ENCODE assay signal across 9 cellular contexts in genomic region chr6:109237082-109237985, GRCh38.
DNase-seq lines count a peak whose midpoint lies in the region; ATAC-seq, FAIRE-seq and TF ChIP-seq lines count a peak whose summit lies in the region.
"Had no signal": no experiment of that assay in that cellular context is flagged by ENCODE, and none has a peak within 500 bp of the region (broad histone marks: within the 10 kb centered on the region; RNA-seq: fewer than 3 reads in every experiment).

No MANE protein-coding gene starts in this region.

- FAIRE-seq in GM12891 (lab: Jason Lieb, UNC), result peak; percentile 54
- FAIRE-seq: GM18507 had no signal

- peaks cover 4% of the 10 kb centered on the region for H3K9me3 Mint-ChIP-seq in activated naive CD8-positive, alpha-beta T cell treated with anti-CD3 and anti-CD28 coated beads, Interleukin-2, amount 10 ng/mL, durations not matched to agents 7 days and 5 days
- no peaks in the 10 kb centered on the region for H3K9me3 Mint-ChIP-seq in neural progenitor cell

- H3K79me2 ChIP-seq in Loucy (ENCODE audit: insufficient read depth, low read length) (no peaks in the 10 kb centered on the region), neural progenitor cell (ENCODE audit: low read depth) (no peaks in the 10 kb centered on the region)

- no peak overlapping the region for H3K27ac ChIP-seq in neural progenitor cell

- H3K4me3 ChIP-seq in Loucy (ENCODE audit: low read length, poor library complexity, severe bottlenecking) (no peak overlapping the region), neural progenitor cell (no peak overlapping the region)

- peak overlapping the region; percentile 54 for H3K4me3 Mint-ChIP-seq in activated naive CD8-positive, alpha-beta T cell treated with anti-CD3 and anti-CD28 coated beads, Interleukin-2, amount 10 ng/mL, durations not matched to agents 7 days and 5 days
- no peak overlapping the region for H3K4me3 Mint-ChIP-seq in neural progenitor cell

- peaks cover 8% of the 10 kb centered on the region for H3K36me3 Mint-ChIP-seq in activated naive CD8-positive, alpha-beta T cell treated with anti-CD3 and anti-CD28 coated beads, Interleukin-2, amount 10 ng/mL, durations not matched to agents 7 days and 5 days
- H3K36me3 Mint-ChIP-seq in neural progenitor cell, result no peaks in the 10 kb centered on the region

- ATAC-seq in activated naive CD8-positive, alpha-beta T cell treated with anti-CD3 and anti-CD28 coated beads, Interleukin-2, amount 10 ng/mL, durations not matched to agents 7 days and 5 days (ENCODE audit: low read depth), result peak; percentile 88
- ATAC-seq in GM18861 (IDR thresholded peaks at IDR 0.05; ENCODE audit: unreplicated experiment) (no peak), HG03175 (IDR thresholded peaks at IDR 0.05; ENCODE audit: unreplicated experiment) (no peak)

- H3K36me3 ChIP-seq in Loucy (ENCODE audit: insufficient read depth, low read length) (no peaks in the 10 kb centered on the region), neural progenitor cell (no peaks in the 10 kb centered on the region)

- TF ChIP-seq CTCF in Loucy (conservative IDR thresholded peaks at IDR 0.05; ENCODE audit: low read length), result no peak
- no peak for TF ChIP-seq CTCF in neural progenitor cell (IDR thresholded peaks at IDR 0.05)

- H3F3A ChIP-seq in Loucy (ENCODE audit: low read depth), result no peaks in the 10 kb centered on the region
- peaks cover 5% of the 10 kb centered on the region for H3F3A ChIP-seq in neural progenitor cell (ENCODE audit: low read depth)

- no peak for TF ChIP-seq POLR2A in GM12891 (IDR thresholded peaks at IDR 0.05; ENCODE audit: low read depth, low read length)

- H3K27ac Mint-ChIP-seq in activated naive CD8-positive, alpha-beta T cell treated with anti-CD3 and anti-CD28 coated beads, Interleukin-2, amount 10 ng/mL, durations not matched to agents 7 days and 5 days, result peak overlapping the region; percentile 87
- peak overlapping the region; percentile 25 for H3K27ac Mint-ChIP-seq in neural progenitor cell

- H3K9me3 ChIP-seq in Loucy (ENCODE audit: insufficient read depth, low read depth, low read length) (no peaks in the 10 kb centered on the region), neural progenitor cell (ENCODE audit: low read depth) (no peaks in the 10 kb centered on the region)

- no peak for DNase-seq in GM12891 (ENCODE audit: insufficient read length, low spot score)
- no peak for DNase-seq in activated naive CD8-positive, alpha-beta T cell treated with anti-CD3 and anti-CD28 coated beads, Interleukin-2, amount 10 ng/mL, durations not matched to agents 7 days and 5 days
- no peak for DNase-seq in neural progenitor cell (ENCODE audit: low spot score)
- no peak for DNase-seq in pons (ENCODE audit: low spot score)

- H3K27me3 ChIP-seq in Loucy (ENCODE audit: insufficient read depth, low read length, poor library complexity, severe bottlenecking), result no peaks in the 10 kb centered on the region
- H3K27me3 ChIP-seq in neural progenitor cell, result no peaks in the 10 kb centered on the region
- H3K27me3 ChIP-seq: dorsolateral prefrontal cortex had no signal

- H3K9me2 ChIP-seq in Loucy (replicated peaks; ENCODE audit: low read depth, low read length), result no peaks in the 10 kb centered on the region

- no peak overlapping the region for H3K4me2 ChIP-seq in Loucy (ENCODE audit: low read depth, low read length, poor library complexity, severe bottlenecking)
- peak overlapping the region; percentile 39 for H3K4me2 ChIP-seq in neural progenitor cell

- peak overlapping the region; percentile 49; the same call in 1 of the 2 replicates for H2AFZ ChIP-seq in Loucy (ENCODE audit: low read length)
- H2AFZ ChIP-seq in neural progenitor cell (replicated peaks), result no peak overlapping the region

- peaks cover 24% of the 10 kb centered on the region for H3K4me1 ChIP-seq in Loucy (ENCODE audit: insufficient read depth, low read length, poor library complexity, severe bottlenecking)
- peaks cover 18% of the 10 kb centered on the region for H3K4me1 ChIP-seq in neural progenitor cell

- H3K27me3 Mint-ChIP-seq in activated naive CD8-positive, alpha-beta T cell treated with anti-CD3 and anti-CD28 coated beads, Interleukin-2, amount 10 ng/mL, durations not matched to agents 7 days and 5 days, result peaks cover 2% of the 10 kb centered on the region
- H3K27me3 Mint-ChIP-seq in neural progenitor cell (ENCODE audit: insufficient read depth, low read depth), result no peaks in the 10 kb centered on the region

- POLR2A ChIA-PET in activated naive CD8-positive, alpha-beta T cell treated with anti-CD3 and anti-CD28 coated beads, Interleukin-2, amount 10 ng/mL, durations not matched to agents 7 days and 5 days (lab: Charles Lee), result interaction anchor here (1.0 to 1.9 kb wide), 3 partner anchors 11 to 145 kb away, joined by 3 to 13 read pairs (median 4); partner anchors contain the start of gene CD164

- H3K9ac ChIP-seq in Loucy (ENCODE audit: low read depth, low read length, poor library complexity, severe bottlenecking) (no peak overlapping the region), neural progenitor cell (no peak overlapping the region)

- H4K20me1 ChIP-seq in Loucy (ENCODE audit: insufficient read depth, low read length, poor library complexity, severe bottlenecking) (no peaks in the 10 kb centered on the region), neural progenitor cell (ENCODE audit: low read depth) (no peaks in the 10 kb centered on the region)

- H3K4me1 Mint-ChIP-seq in activated naive CD8-positive, alpha-beta T cell treated with anti-CD3 and anti-CD28 coated beads, Interleukin-2, amount 10 ng/mL, durations not matched to agents 7 days and 5 days, result peaks cover 27% of the 10 kb centered on the region
- H3K4me1 Mint-ChIP-seq in neural progenitor cell, result peaks cover 26% of the 10 kb centered on the region

TF ChIP-seq in GM12891, 5 proteins besides CTCF, POLR2A, EP300 and RAD21:
- TF ChIP-seq POLR2AphosphoS5 (IDR thresholded peaks at IDR 0.05; ENCODE audit: low read depth, low read length) (no peak), SPI1 (IDR thresholded peaks at IDR 0.05; ENCODE audit: low read depth, low read length) (peak; percentile 29; the same call in 1 of the 2 replicates), TAF1 (IDR thresholded peaks at IDR 0.05; ENCODE audit: low read depth, low read length) (no peak), POU2F2 (IDR thresholded peaks at IDR 0.05; ENCODE audit: low read depth, low read length) (no peak)
